Comparison of ENCODE assay signal across 15 cellular contexts in the genomic region with DNA sequence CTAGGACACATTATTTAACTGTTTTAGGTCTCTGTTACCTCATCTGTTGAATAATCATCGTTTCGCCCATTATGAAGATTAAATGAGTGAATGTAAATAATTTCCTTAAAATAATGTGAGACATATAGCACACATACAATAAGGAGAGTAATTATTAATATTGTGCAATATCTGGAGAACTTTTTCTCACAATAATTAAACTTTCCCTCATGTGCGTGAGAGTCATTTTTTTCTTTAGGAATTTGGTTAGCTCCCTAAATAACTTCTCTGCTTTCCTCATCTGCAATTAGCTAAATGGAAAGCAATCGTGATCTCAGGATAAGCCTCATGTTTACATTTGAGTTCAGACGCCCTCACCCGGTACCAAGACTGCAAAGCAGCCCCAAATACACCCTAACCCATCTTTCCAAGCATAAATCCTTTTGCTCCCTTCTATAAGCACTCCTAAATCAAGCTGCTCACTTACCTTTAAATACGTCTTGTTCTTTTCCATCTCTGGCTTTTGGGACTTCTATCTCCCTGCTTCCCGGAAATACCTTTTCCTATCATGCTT.
DNase-seq lines count a peak whose midpoint lies in the region; ATAC-seq and TF ChIP-seq lines count a peak whose summit lies in the region.
"Had no signal": no experiment of that assay in that cellular context is flagged by ENCODE, and none has a peak within 500 bp of the region (broad histone marks: within the 10 kb centered on the region; RNA-seq: fewer than 3 reads in every experiment).

No MANE protein-coding gene starts in this region.

- POLR2A ChIA-PET in IMR-90 (lab: Charles Lee; ENCODE audit: unreplicated experiment): no interaction called here

- no peak overlapping the region for H2BK20ac ChIP-seq in IMR-90 (ENCODE audit: low read depth, low read length)

- no peak overlapping the region for H2AK5ac ChIP-seq in IMR-90 (ENCODE audit: low read depth, low read length)

- H3K56ac ChIP-seq in IMR-90 (ENCODE audit: extremely low read depth, insufficient read depth, low read length): no peak overlapping the region

- no peaks in the 10 kb centered on the region for H3K9me3 ChIP-seq in BE2C
- no peaks in the 10 kb centered on the region for H3K9me3 ChIP-seq in IMR-90 (ENCODE audit: control insufficient read depth, insufficient read depth, low read length)
- no peaks in the 10 kb centered on the region for H3K9me3 ChIP-seq in SU-DHL-6 (ENCODE audit: insufficient read depth, low read length)

- no peak overlapping the region for H3K23ac ChIP-seq in IMR-90 (ENCODE audit: low read depth, low read length)

- 58% methylated on average over 3 of the region's 8 CpGs; no CpG with 5 or more reads in 1 of the 2 experiments for WGBS in IMR-90 (ENCODE audit: extremely low coverage in 2 of 2, insufficient read length in 1 of 2), 2 experiments

- ATAC-seq in IMR-90 (ENCODE audit: low read depth) (no peak), foreskin keratinocyte (peak; percentile 59), GM19397 (IDR thresholded peaks at IDR 0.05; ENCODE audit: unreplicated experiment) (no peak), GM21515 (IDR thresholded peaks at IDR 0.05; ENCODE audit: unreplicated experiment) (no peak)
- ATAC-seq: activated CD4-positive, CD25-positive, alpha-beta regulatory T cell treated with anti-CD3 and anti-CD28 coated beads, Interleukin-2, amount 50 U/mL, for 24 hours; SK-N-SH treated with all-trans-retinoic acid at 6 μM for 48 hours had no signal

- no peaks in the 10 kb centered on the region for H3F3A ChIP-seq in SU-DHL-6 (ENCODE audit: insufficient read depth)

- H3K27me3 ChIP-seq in BE2C (no peaks in the 10 kb centered on the region), IMR-90 (ENCODE audit: control insufficient read depth, insufficient read depth, low read length) (no peaks in the 10 kb centered on the region; the same call in 1 of the 2 replicates), SU-DHL-6 (ENCODE audit: low read length) (no peaks in the 10 kb centered on the region), foreskin keratinocyte (no peaks in the 10 kb centered on the region)

- no peaks in the 10 kb centered on the region for H3K79me2 ChIP-seq in SU-DHL-6 (ENCODE audit: insufficient read depth, low read length)

- H3K4me1 ChIP-seq in BE2C: no peaks in the 10 kb centered on the region; the same call in none of the 2 replicates
- H3K4me1 ChIP-seq in IMR-90 (ENCODE audit: control insufficient read depth, insufficient read depth, low read length): no peaks in the 10 kb centered on the region
- peaks cover 9% of the 10 kb centered on the region for H3K4me1 ChIP-seq in foreskin keratinocyte

- H3K9me2 ChIP-seq in SU-DHL-6 (replicated peaks; ENCODE audit: insufficient read depth, low read length): no peaks in the 10 kb centered on the region

- CTCF ChIA-PET in IMR-90 (lab: Yijun Ruan, JAX): no interaction called here

- H4K8ac ChIP-seq in IMR-90 (ENCODE audit: low read depth in 2 of 2, low read length in 2 of 2): no peak overlapping the region

- no peak overlapping the region for H4K91ac ChIP-seq in IMR-90 (ENCODE audit: insufficient read depth, low read depth, low read length)

- dilution Hi-C loops in IMR-90 (cut with HindIII; ENCODE audit: low sequenced_read_pairs, unreplicated experiment): no loop called here

- H3K79me1 ChIP-seq in IMR-90 (ENCODE audit: low read depth in 1 of 2, low read length in 2 of 2): no peaks in the 10 kb centered on the region

- no peak overlapping the region for H2BK15ac ChIP-seq in IMR-90 (ENCODE audit: low read depth, low read length)

- DNase-seq in BE2C: no peak
- DNase-seq in IMR-90: no peak
- DNase-seq in foreskin keratinocyte: no peak
- no peak for DNase-seq in stimulated activated CD4-positive, alpha-beta T cell treated with anti-CD3 and anti-CD28 coated beads, Interleukin-15, amount 100 ng/mL, for 24 hours
- DNase-seq in midbrain (lab: John Stamatoyannopoulos, UW): no peak
- DNase-seq: activated T-cell treated with anti-CD3 and anti-CD28 coated beads, Interleukin-2, amount 50 U/mL, for 1 hour; GDM1; NCI-H446 treated with DMSO at 0.1 percent for 48 hours; stimulated activated CD4-positive, alpha-beta T cell treated with anti-CD3 and anti-CD28 coated beads, Interleukin-2, amount 100 ng/mL, for 48 hours; stimulated activated naive CD4-positive, alpha-beta T cell treated with Interleukin-2 at 50 U/mL for 16 hours had no signal

- no peak overlapping the region for H3K27ac ChIP-seq in IMR-90 (ENCODE audit: insufficient read depth, low read length)
- H3K27ac ChIP-seq in SU-DHL-6 (ENCODE audit: low read depth, low read length): no peak overlapping the region
- no peak overlapping the region for H3K27ac ChIP-seq in foreskin keratinocyte

- H4K5ac ChIP-seq in IMR-90 (ENCODE audit: low read depth, low read length): no peak overlapping the region

- no peak for TF ChIP-seq RAD21 in IMR-90 (IDR thresholded peaks at IDR 0.05; ENCODE audit: low read length)

- no peak overlapping the region for H2AFZ ChIP-seq in IMR-90 (replicated peaks; ENCODE audit: low read length, poor library complexity)
- no peak overlapping the region for H2AFZ ChIP-seq in SU-DHL-6 (ENCODE audit: low read depth, low read length, severe bottlenecking)

- H3K9ac ChIP-seq in IMR-90 (ENCODE audit: low read depth, low read length): no peak overlapping the region
- no peak overlapping the region for H3K9ac ChIP-seq in SU-DHL-6 (ENCODE audit: low read length)

- no peaks in the 10 kb centered on the region for H3K9me1 ChIP-seq in IMR-90 (ENCODE audit: insufficient read depth, low read length)

- no peaks in the 10 kb centered on the region for H4K20me1 ChIP-seq in IMR-90 (ENCODE audit: insufficient read depth, low read length)
- H4K20me1 ChIP-seq in SU-DHL-6 (ENCODE audit: low read depth, low read length): no peaks in the 10 kb centered on the region

- no peak overlapping the region for H2BK120ac ChIP-seq in IMR-90 (ENCODE audit: low read depth, low read length)

- no peak for TF ChIP-seq POLR2A in IMR-90 (IDR thresholded peaks at IDR 0.05; ENCODE audit: low read depth, low read length)

- no peak overlapping the region for H3K4ac ChIP-seq in IMR-90 (ENCODE audit: low read depth, low read length)

- H3K4me2 ChIP-seq in IMR-90 (ENCODE audit: low read depth, low read length): no peak overlapping the region
- no peak overlapping the region for H3K4me2 ChIP-seq in SU-DHL-6 (ENCODE audit: low read depth, low read length, poor library complexity, severe bottlenecking)

- in situ Hi-C loops in IMR-90 (cut with MboI; ENCODE audit: low sequenced_read_pairs): no loop called here

- no peak overlapping the region for H2BK5ac ChIP-seq in IMR-90 (ENCODE audit: low read depth, low read length, poor library complexity, severe bottlenecking)

- no TSS peak for BruUV-seq in IMR-90 (replicated peaks; lab: Mats Ljungman, UMichigan)

- H3K14ac ChIP-seq in IMR-90 (replicated peaks; ENCODE audit: low read depth, low read length): no peak overlapping the region

- no peak overlapping the region for H3K18ac ChIP-seq in IMR-90 (ENCODE audit: low read depth, low read length)

- no peaks in the 10 kb centered on the region for H3K36me3 ChIP-seq in BE2C
- no peaks in the 10 kb centered on the region for H3K36me3 ChIP-seq in IMR-90 (ENCODE audit: control insufficient read depth, insufficient read depth, low read length)
- no peaks in the 10 kb centered on the region for H3K36me3 ChIP-seq in SU-DHL-6 (ENCODE audit: low read length)

- TF ChIP-seq CTCF in BE2C (IDR thresholded peaks at IDR 0.05; ENCODE audit: low read depth, low read length) (peak; percentile 27; the same call in 1 of the 2 replicates), IMR-90 (conservative IDR thresholded peaks at IDR 0.05; ENCODE audit: low read depth, low read length) (no peak), SU-DHL-6 (IDR thresholded peaks at IDR 0.05; ENCODE audit: insufficient read depth, low read length, poor library complexity, severe bottlenecking) (peak; percentile 18), foreskin keratinocyte (conservative IDR thresholded peaks at IDR 0.05) (peak; percentile 64)

- no peak overlapping the region for H3K4me3 ChIP-seq in BE2C (ENCODE audit: low read depth, low read length)
- H3K4me3 ChIP-seq in IMR-90 (ENCODE audit: insufficient read depth, low read depth, low read length): no peak overlapping the region
- H3K4me3 ChIP-seq in SU-DHL-6 (ENCODE audit: insufficient read depth, low read length, poor library complexity, severe bottlenecking): no peak overlapping the region

- no peak overlapping the region for H2AK9ac ChIP-seq in IMR-90 (replicated peaks; ENCODE audit: low read depth, low read length, poor library complexity)

- intact Hi-C loops in IMR-90 (cut with micrococcal nuclease): no loop called here

TF ChIP-seq in IMR-90, 13 proteins besides CTCF, POLR2A, EP300 and RAD21:
- no peak for TF ChIP-seq CHD1 (IDR thresholded peaks at IDR 0.05; ENCODE audit: low read depth, low read length)
- TF ChIP-seq CEBPB (IDR thresholded peaks at IDR 0.05; ENCODE audit: low read depth, low read length): peak; percentile 61
